Comparison of ENCODE assay signal across 30 cellular contexts in the genomic region with DNA sequence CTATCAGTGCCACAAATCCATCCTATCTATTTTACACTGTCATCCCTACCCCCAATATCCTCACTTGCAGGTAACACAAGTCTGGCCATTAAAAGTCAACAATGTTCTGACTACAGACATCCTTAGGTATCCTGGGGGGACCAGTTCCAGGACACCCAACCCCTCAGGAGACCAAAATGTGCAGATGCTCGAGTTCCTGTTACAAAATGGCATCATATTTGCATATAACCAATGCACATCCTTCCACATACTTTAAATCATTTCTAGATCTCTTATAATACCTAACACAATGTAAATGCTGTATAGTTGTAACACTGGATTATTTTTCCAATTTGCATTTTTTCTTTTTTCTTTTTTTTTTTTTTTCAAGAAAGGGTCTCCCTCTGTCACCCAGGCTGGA. TPM values are rescaled to one million over a fixed set of nuclear protein-coding genes. Genes with fewer than 3 reads are reported as not detected.
"Had no signal": no experiment of that assay in that cellular context is flagged by ENCODE, and none has a peak within 500 bp of the region (broad histone marks: within the 10 kb centered on the region; RNA-seq: fewer than 3 reads in every experiment).

No MANE protein-coding gene starts in this region.

- H3K4me3 Mint-ChIP-seq: activated CD4-positive, alpha-beta memory T cell treated with anti-CD3 and anti-CD28 coated beads, Interleukin-2, amount 10 ng/mL, durations not matched to agents 7 days and 5 days; activated naive CD4-positive, alpha-beta T cell treated with anti-CD3 and anti-CD28 coated beads for 36 hours; activated T-cell treated with anti-CD3 and anti-CD28 coated beads, Interleukin-2, amount 50 U/mL, for 24 hours; T-helper 1 cell treated with Interleukin-12 subunit alpha and Interleukin-12 subunit beta and Interleukin-4 antibody, amounts not matched to agents 30 μg/mL and 1 μg/mL, for 36 hours; T-helper 2 cell treated with Interferon-gamma antibody and Interleukin-4, amounts not matched to agents 5 μg/mL and 100 μg/mL, for 36 hours had no signal

- ATAC-seq: activated naive CD4-positive, alpha-beta T cell treated with anti-CD3 and anti-CD28 coated beads, Interleukin-2, amount 50 U/mL, for 72 hours; body of pancreas had no signal

- H3K4me1 Mint-ChIP-seq: activated CD4-positive, alpha-beta memory T cell treated with anti-CD3 and anti-CD28 coated beads, Interleukin-2, amount 10 ng/mL, durations not matched to agents 7 days and 5 days had no signal

- H3K27ac Mint-ChIP-seq: activated CD4-positive, alpha-beta memory T cell treated with anti-CD3 and anti-CD28 coated beads, Interleukin-2, amount 10 ng/mL, durations not matched to agents 7 days and 5 days; activated naive CD4-positive, alpha-beta T cell treated with anti-CD3 and anti-CD28 coated beads for 36 hours; activated naive CD4-positive, alpha-beta T cell treated with anti-CD3 and anti-CD28 coated beads, Interleukin-2, amount 50 U/mL, for 72 hours; activated T-cell treated with anti-CD3 and anti-CD28 coated beads, Interleukin-2, amount 50 U/mL, for 24 hours; activated T-helper 2 cell treated with anti-CD3 and anti-CD28 coated beads, Interferon-gamma antibody, Interleukin-2, Interleukin-4, amounts not matched to agents 10 μg/mL and 5 μg/mL and 100 μg/mL, durations not matched to agents 14 hours and 24 hours and 36 hours; T-helper 1 cell treated with Interleukin-12 subunit alpha and Interleukin-12 subunit beta and Interleukin-4 antibody, amounts not matched to agents 30 μg/mL and 1 μg/mL, for 36 hours; T-helper 2 cell treated with Interferon-gamma antibody and Interleukin-4, amounts not matched to agents 5 μg/mL and 100 μg/mL, for 36 hours had no signal

- H3K36me3 Mint-ChIP-seq: activated naive CD4-positive, alpha-beta T cell treated with anti-CD3 and anti-CD28 coated beads, Interleukin-2, amount 50 U/mL, for 72 hours had no signal

- DNase-seq: activated CD4-positive, alpha-beta memory T cell treated with anti-CD3 and anti-CD28 coated beads, Interleukin-2, amount 10 ng/mL, durations not matched to agents 7 days and 5 days; activated CD4-positive, alpha-beta T cell treated with anti-CD3 and anti-CD28 coated beads for 4 hours; activated CD4-positive, CD25-positive, alpha-beta regulatory T cell treated with anti-CD3 and anti-CD28 coated beads, Interleukin-2, amount 50 U/mL, for 72 hours; activated CD8-positive, alpha-beta memory T cell treated with anti-CD3 and anti-CD28 coated beads for 24 hours; activated gamma-delta T cell; activated naive CD4-positive, alpha-beta T cell treated with anti-CD3 and anti-CD28 coated beads for 36 hours; activated T-cell treated with anti-CD3 and anti-CD28 coated beads, Interleukin-2, amount 50 U/mL, for 24 hours; adrenal gland; body of pancreas; MM.1S; MV-4-11; NCI-H1092 treated with DMSO at 0.1 percent for 48 hours; NCI-H1417; NCI-H146; NCI-H187; NCI-H2029 treated with DMSO at 0.1 percent for 48 hours; NCI-H2107; NCI-H2171; NCI-H510A; NCI-H526; NCI-H748 treated with DMSO at 0.1 percent for 48 hours; NK-92 treated with Interleukin-12 subunit alpha and Interleukin-12 subunit beta, amount 100 ng/mL, for 24 hours; OCI-M1; Right ventricle myocardium superior had no signal

- H3K27me3 Mint-ChIP-seq: activated CD4-positive, alpha-beta memory T cell treated with anti-CD3 and anti-CD28 coated beads, Interleukin-2, amount 10 ng/mL, durations not matched to agents 7 days and 5 days; activated T-cell treated with anti-CD3 and anti-CD28 coated beads, Interleukin-2, amount 50 U/mL, for 24 hours had no signal

- H3K9me3 Mint-ChIP-seq: activated CD4-positive, alpha-beta memory T cell treated with anti-CD3 and anti-CD28 coated beads, Interleukin-2, amount 10 ng/mL, durations not matched to agents 7 days and 5 days; activated naive CD4-positive, alpha-beta T cell treated with anti-CD3 and anti-CD28 coated beads for 36 hours; activated naive CD4-positive, alpha-beta T cell treated with anti-CD3 and anti-CD28 coated beads, Interleukin-2, amount 50 U/mL, for 72 hours; activated T-cell treated with anti-CD3 and anti-CD28 coated beads, Interleukin-2, amount 50 U/mL, for 24 hours; activated T-helper 2 cell treated with anti-CD3 and anti-CD28 coated beads, Interferon-gamma antibody, Interleukin-2, Interleukin-4, amounts not matched to agents 10 μg/mL and 5 μg/mL and 100 μg/mL, durations not matched to agents 14 hours and 24 hours and 36 hours; T-helper 1 cell treated with Interleukin-12 subunit alpha and Interleukin-12 subunit beta and Interleukin-4 antibody, amounts not matched to agents 30 μg/mL and 1 μg/mL, for 36 hours; T-helper 2 cell treated with Interferon-gamma antibody and Interleukin-4, amounts not matched to agents 5 μg/mL and 100 μg/mL, for 36 hours had no signal

RNA-seq across cellular contexts. Expression of a gene that starts 6.9 kb away (rescaled TPM):
- total RNA-seq: activated naive CD4-positive, alpha-beta T cell treated with anti-CD3 and anti-CD28 coated beads for 36 hours; astrocyte; cardiac septum; Right ventricle myocardium superior had no signal
